In the genomic region with DNA sequence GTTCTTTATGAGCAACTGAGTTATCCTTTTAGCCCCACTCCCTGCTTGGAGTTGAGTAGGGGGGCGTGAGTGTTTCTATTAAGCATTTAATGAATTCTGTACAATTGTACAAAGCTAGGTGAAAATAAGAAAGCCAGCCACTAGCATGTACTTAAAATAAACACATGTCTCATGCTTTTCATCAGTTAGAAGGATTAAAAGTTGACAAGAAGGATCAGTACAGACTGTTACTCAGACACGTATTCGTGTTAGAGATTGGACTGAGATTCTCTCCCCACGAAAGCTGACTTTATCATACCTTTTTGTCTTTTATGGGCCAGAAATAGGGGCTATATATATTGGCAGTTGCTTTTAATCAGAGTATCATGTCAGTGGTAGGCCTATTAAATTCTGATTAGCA, we compare ENCODE assay signal across 11 cellular contexts. TPM values are rescaled to one million over a fixed set of nuclear protein-coding genes. Genes with fewer than 3 reads are reported as not detected.
DNase-seq lines count a peak whose midpoint lies in the region; ATAC-seq, FAIRE-seq and TF ChIP-seq lines count a peak whose summit lies in the region.
"Had no signal": no experiment of that assay in that cellular context is flagged by ENCODE, and none has a peak within 500 bp of the region (broad histone marks: within the 10 kb centered on the region; RNA-seq: fewer than 3 reads in every experiment).

No MANE protein-coding gene starts in this region.

- peak overlapping the region; percentile 92 for H3K27ac ChIP-seq in right atrium auricular region
- H3K27ac ChIP-seq in iPS-18a (ENCODE audit: low read length) = no peak overlapping the region
- H3K27ac ChIP-seq in upper lobe of right lung = no peak overlapping the region
- no peak overlapping the region for H3K27ac ChIP-seq in prostate gland
- H3K27ac ChIP-seq: transverse colon had no signal

- peaks cover 0 to 22% of the 10 kb centered on the region in 2 donors for H3K4me1 ChIP-seq in right atrium auricular region
- H3K4me1 ChIP-seq in iPS-18a (ENCODE audit: control insufficient read depth, low read depth, low read length) = peaks cover 7% of the 10 kb centered on the region
- peaks cover 20% of the 10 kb centered on the region for H3K4me1 ChIP-seq in upper lobe of right lung
- no peaks in the 10 kb centered on the region for H3K4me1 ChIP-seq in prostate gland (replicated peaks)

- H3K27me3 Mint-ChIP-seq in activated CD8-positive, alpha-beta T cell treated with anti-CD3 and anti-CD28 coated beads, Interleukin-2, amount 10 ng/mL, durations not matched to agents 7 days and 5 days (ENCODE audit: low read depth) = no peaks in the 10 kb centered on the region

- peaks cover 38% of the 10 kb centered on the region for H3K4me1 Mint-ChIP-seq in activated CD8-positive, alpha-beta T cell treated with anti-CD3 and anti-CD28 coated beads, Interleukin-2, amount 10 ng/mL, durations not matched to agents 7 days and 5 days (ENCODE audit: low read depth)

- H3K27me3 ChIP-seq in right atrium auricular region (no peaks in the 10 kb centered on the region), iPS-18a (ENCODE audit: control insufficient read depth, insufficient read depth, low read length) (peaks cover 41% of the 10 kb centered on the region), upper lobe of right lung (no peaks in the 10 kb centered on the region), prostate gland (replicated peaks; ENCODE audit: insufficient read depth) (no peaks in the 10 kb centered on the region)
- H3K27me3 ChIP-seq: transverse colon had no signal

- H3K9me3 Mint-ChIP-seq in activated CD8-positive, alpha-beta T cell treated with anti-CD3 and anti-CD28 coated beads, Interleukin-2, amount 10 ng/mL, durations not matched to agents 7 days and 5 days (ENCODE audit: insufficient read depth) = no peaks in the 10 kb centered on the region

- peak overlapping the region; percentile 86 to 89 for H3K4me3 ChIP-seq in right atrium auricular region
- peak overlapping the region; percentile 93 for H3K4me3 ChIP-seq in iPS-18a (ENCODE audit: low read length)
- H3K4me3 ChIP-seq in upper lobe of right lung = peak overlapping the region; percentile 99
- H3K4me3 ChIP-seq in prostate gland = peak overlapping the region in 1 of 2 donors; percentile 89

- no peak overlapping the region for H3K9ac ChIP-seq in iPS-18a (ENCODE audit: low read length)

- DNase-seq in right atrium auricular region (ENCODE audit: low spot score) = no peak
- DNase-seq in Right ventricle myocardium superior = no peak
- no peak for DNase-seq in activated CD8-positive, alpha-beta T cell treated with anti-CD3 and anti-CD28 coated beads, Interleukin-2, amount 10 ng/mL, durations not matched to agents 7 days and 5 days
- DNase-seq in upper lobe of right lung = no peak
- no peak for DNase-seq in prostate gland (ENCODE audit: low spot score)
- DNase-seq in urothelium cell line (ENCODE audit: low spot score) = no peak
- DNase-seq: cerebellar nuclear complex, transverse colon had no signal

- no peak for TF ChIP-seq CTCF in right atrium auricular region (IDR thresholded peaks at IDR 0.05)
- TF ChIP-seq CTCF in upper lobe of right lung (IDR thresholded peaks at IDR 0.05) = no peak
- no peak for TF ChIP-seq CTCF in prostate gland (IDR thresholded peaks at IDR 0.05)

- no peaks in the 10 kb centered on the region for H3K36me3 ChIP-seq in right atrium auricular region
- H3K36me3 ChIP-seq in iPS-18a (ENCODE audit: control insufficient read depth, low read depth, low read length) = no peaks in the 10 kb centered on the region
- no peaks in the 10 kb centered on the region for H3K36me3 ChIP-seq in upper lobe of right lung
- H3K36me3 ChIP-seq in prostate gland = no peaks in the 10 kb centered on the region
- H3K36me3 ChIP-seq: transverse colon had no signal

- H3K9me3 ChIP-seq in right atrium auricular region (no peaks in the 10 kb centered on the region), iPS-18a (ENCODE audit: control insufficient read depth, low read depth, low read length) (no peaks in the 10 kb centered on the region), upper lobe of right lung (no peaks in the 10 kb centered on the region), prostate gland (no peaks in the 10 kb centered on the region)
- H3K9me3 ChIP-seq: transverse colon had no signal

- ATAC-seq in Right ventricle myocardium superior (ENCODE audit: poor library complexity) = no peak
- no peak for ATAC-seq in activated CD8-positive, alpha-beta T cell treated with anti-CD3 and anti-CD28 coated beads, Interleukin-2, amount 10 ng/mL, durations not matched to agents 7 days and 5 days
- ATAC-seq in upper lobe of right lung = no peak
- ATAC-seq in HG02798 (IDR thresholded peaks at IDR 0.05; ENCODE audit: poor library complexity, unreplicated experiment) = no peak

- H3K4me3 Mint-ChIP-seq in activated CD8-positive, alpha-beta T cell treated with anti-CD3 and anti-CD28 coated beads, Interleukin-2, amount 10 ng/mL, durations not matched to agents 7 days and 5 days = peak overlapping the region; percentile 98

- peak overlapping the region; percentile 96 for H3K27ac Mint-ChIP-seq in activated CD8-positive, alpha-beta T cell treated with anti-CD3 and anti-CD28 coated beads, Interleukin-2, amount 10 ng/mL, durations not matched to agents 7 days and 5 days

- peaks cover 14% of the 10 kb centered on the region for H3K36me3 Mint-ChIP-seq in activated CD8-positive, alpha-beta T cell treated with anti-CD3 and anti-CD28 coated beads, Interleukin-2, amount 10 ng/mL, durations not matched to agents 7 days and 5 days (ENCODE audit: low read depth)

- no peak for TF ChIP-seq POLR2A in prostate gland (IDR thresholded peaks at IDR 0.05)

- no peak for FAIRE-seq in urothelium cell line (lab: Jason Lieb, UNC)
- FAIRE-seq: TTC549 had no signal

- POLR2A ChIA-PET in activated CD8-positive, alpha-beta T cell treated with anti-CD3 and anti-CD28 coated beads, Interleukin-2, amount 10 ng/mL, durations not matched to agents 7 days and 5 days (lab: Charles Lee) = interaction anchor here (2.0 kb wide), 1 partner anchor 70 kb away, joined by 8 read pairs; a partner anchor contains a TSS

- WGBS in prostate gland = 53% methylated on average over 4 of the region's 4 CpGs

- intact Hi-C loops in Right ventricle myocardium superior (cut with DNase I) (loop anchor here (5.0 kb wide), 1 partner anchor 71 kb away; a partner anchor contains a TSS), upper lobe of right lung (cut with DNase I) (no loop called here), prostate gland (cut with DNase I) (no loop called here)

- CTCF ChIA-PET in activated CD8-positive, alpha-beta T cell treated with anti-CD3 and anti-CD28 coated beads, Interleukin-2, amount 10 ng/mL, durations not matched to agents 7 days and 5 days (lab: Charles Lee) = interaction anchor here (1.0 kb wide), 1 partner anchor 35 kb away, joined by 3 read pairs; no protein-coding TSS in a partner anchor

RNA-seq across cellular contexts. Expression of a gene that starts 1.7 kb away (rescaled TPM):
- total RNA-seq in right atrium auricular region (10 to 100 TPM; 37.5 to 65.9 TPM), Right ventricle myocardium superior (19.5 TPM), upper lobe of right lung (7.1 TPM), prostate gland (10 to 100 TPM; 13.8 to 59.5 TPM)
- total RNA-seq in activated CD8-positive, alpha-beta T cell treated with anti-CD3 and anti-CD28 coated beads, Interleukin-2, amount 10 ng/mL, durations not matched to agents 7 days and 5 days = 10 to 100 TPM; 14.6 to 17.6 TPM

Comparison
In these comparisons a context has a peak if more than half of its experiments do, and no peak if none do; other contexts are left out.
1. H3K27ac ChIP-seq: peak in right atrium auricular region (2 of 2); none in iPS-18a (single experiment), upper lobe of right lung (single experiment) and prostate gland (0 of 2).